Comparison of ENCODE assay signal across 1 cellular context in genomic region chr3:195105841-195106417, GRCh38.
TF ChIP-seq lines count a peak whose summit lies in the region.

No MANE protein-coding gene starts in this region.

TF ChIP-seq in H1, 55 proteins besides CTCF, POLR2A, EP300 and RAD21 (continued from another document):
- TF ChIP-seq SUZ12 (IDR thresholded peaks at IDR 0.05; ENCODE audit: low read length) (no peak), SAP30 (IDR thresholded peaks at IDR 0.05; ENCODE audit: insufficient read depth, insufficient replicate concordance, low read length) (no peak)
